ENCODE assay signal across 8 cellular contexts in the genomic region with DNA sequence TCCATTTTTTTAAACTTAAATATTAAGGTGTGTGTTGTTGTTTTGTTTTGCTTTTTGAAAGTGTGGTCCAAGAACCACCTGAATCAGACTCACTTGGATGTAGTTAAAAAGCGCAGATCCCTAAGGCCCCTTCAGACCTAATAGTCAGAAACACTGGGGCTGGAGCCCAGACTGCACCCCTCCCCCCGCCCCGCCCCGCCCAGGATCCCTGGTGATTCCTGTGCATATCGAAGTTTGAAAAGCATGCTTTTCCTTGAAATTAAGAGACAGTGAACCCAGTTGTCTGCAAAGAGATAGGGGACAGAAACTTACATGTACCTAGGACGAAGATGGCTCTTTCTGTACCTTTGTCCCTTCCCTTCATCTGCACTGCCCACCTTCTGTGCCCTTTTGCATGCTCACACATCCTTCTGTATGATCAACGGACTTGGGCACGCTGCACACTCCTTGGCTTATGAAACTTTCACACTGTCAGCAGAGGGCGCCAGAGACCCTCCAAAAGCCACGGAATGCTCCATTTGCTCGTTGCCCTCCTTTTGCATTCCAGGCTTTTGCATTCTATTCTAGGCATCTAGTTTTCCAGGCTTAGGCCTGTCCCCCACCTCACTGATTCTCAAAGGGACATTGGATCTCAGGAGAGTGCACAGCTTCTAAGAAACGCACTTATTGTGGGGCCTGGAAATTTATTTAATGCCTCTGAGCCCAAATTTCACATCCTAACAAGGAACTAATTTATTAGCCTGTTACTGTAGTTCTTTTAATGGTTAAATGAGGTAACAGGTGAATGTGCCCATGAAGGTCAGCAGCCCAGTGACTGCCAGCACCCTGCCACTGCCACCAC. TPM values are rescaled to one million over a fixed set of nuclear protein-coding genes. Genes with fewer than 3 reads are reported as not detected.
DNase-seq lines count a peak whose midpoint lies in the region; ATAC-seq and TF ChIP-seq lines count a peak whose summit lies in the region.

No MANE protein-coding gene starts in this region.

- intact Hi-C loops in mucosa of descending colon (cut with DNase I, micrococcal nuclease), result no loop called here

- peak; percentile 54 to 91 for DNase-seq in HL-60 (ENCODE audit: low read depth in 1 of 2, low spot score in 1 of 2)
- DNase-seq in NOMO-1 (lab: John Stamatoyannopoulos, UW; ENCODE audit: unreplicated experiment in 2 of 2), result peak; percentile 73 to 80
- peak in 2 of 3 experiments; percentile 58 to 62 for DNase-seq in activated CD8-positive, alpha-beta memory T cell treated with anti-CD3 and anti-CD28 coated beads for 48 hours (ENCODE audit: low read depth in 2 of 3, low spot score in 2 of 3)
- no peak for DNase-seq in epithelial cell of proximal tubule (ENCODE audit: low read depth)
- DNase-seq in mucosa of descending colon, result peak in 2 of 3 donors; percentile 82 to 85
- DNase-seq in stimulated activated CD8-positive, alpha-beta memory T cell treated with anti-CD3 and anti-CD28 coated beads, Interleukin-4, amount 100 ng/mL, for 4 hours (ENCODE audit: low read depth in 2 of 2, low spot score in 1 of 2), result peak; percentile 38 to 61

- no peak overlapping the region for H3K4me3 ChIP-seq in HL-60 (replicated peaks; ENCODE audit: insufficient read depth, low read length)
- H3K4me3 ChIP-seq in epithelial cell of proximal tubule (ENCODE audit: low read depth, low read length), result peak overlapping the region; percentile 9
- no peak overlapping the region for H3K4me3 ChIP-seq in mucosa of descending colon

- TF ChIP-seq CTCF in C4-2B (conservative IDR thresholded peaks at IDR 0.05) (peak; percentile 82), HL-60 (IDR thresholded peaks at IDR 0.05; ENCODE audit: insufficient read depth, low read length) (peak; percentile 96), epithelial cell of proximal tubule (conservative IDR thresholded peaks at IDR 0.05; ENCODE audit: low read depth, low read length) (peak; percentile 93), mucosa of descending colon (IDR thresholded peaks at IDR 0.05) (peak; percentile 57)

- H3K36me3 ChIP-seq in mucosa of descending colon (ENCODE audit: low read depth), result no peaks in the 10 kb centered on the region

- H3K4me1 ChIP-seq in mucosa of descending colon (ENCODE audit: low read depth), result no peaks in the 10 kb centered on the region

- no peak overlapping the region for H3K27ac ChIP-seq in C4-2B
- peak overlapping the region; percentile 21; the same call in 1 of the 2 replicates for H3K27ac ChIP-seq in HL-60 (replicated peaks)

- H3K27me3 ChIP-seq in HL-60 (ENCODE audit: insufficient read depth, poor library complexity, severe bottlenecking), result no peaks in the 10 kb centered on the region

- peaks cover 3% of the 10 kb centered on the region for H3K9me3 ChIP-seq in mucosa of descending colon

- ATAC-seq in mucosa of descending colon, result peak; percentile 67
- ATAC-seq in GM21515 (IDR thresholded peaks at IDR 0.05; ENCODE audit: unreplicated experiment), result no peak

RNA-seq across cellular contexts. Expression of gene SLC14A1, which starts 32.8 kb away (rescaled TPM):
- total RNA-seq in epithelial cell of proximal tubule, result 1.3 TPM in 1 of 2 replicates, not detected in the other
- total RNA-seq in mucosa of descending colon, result 1 to 10 TPM in 2 of 3 donors, under 1 TPM in 1; 0.46 to 1.1 (median 1.1) TPM
